16 cellular contexts compared by ENCODE assay signal in the genomic region with DNA sequence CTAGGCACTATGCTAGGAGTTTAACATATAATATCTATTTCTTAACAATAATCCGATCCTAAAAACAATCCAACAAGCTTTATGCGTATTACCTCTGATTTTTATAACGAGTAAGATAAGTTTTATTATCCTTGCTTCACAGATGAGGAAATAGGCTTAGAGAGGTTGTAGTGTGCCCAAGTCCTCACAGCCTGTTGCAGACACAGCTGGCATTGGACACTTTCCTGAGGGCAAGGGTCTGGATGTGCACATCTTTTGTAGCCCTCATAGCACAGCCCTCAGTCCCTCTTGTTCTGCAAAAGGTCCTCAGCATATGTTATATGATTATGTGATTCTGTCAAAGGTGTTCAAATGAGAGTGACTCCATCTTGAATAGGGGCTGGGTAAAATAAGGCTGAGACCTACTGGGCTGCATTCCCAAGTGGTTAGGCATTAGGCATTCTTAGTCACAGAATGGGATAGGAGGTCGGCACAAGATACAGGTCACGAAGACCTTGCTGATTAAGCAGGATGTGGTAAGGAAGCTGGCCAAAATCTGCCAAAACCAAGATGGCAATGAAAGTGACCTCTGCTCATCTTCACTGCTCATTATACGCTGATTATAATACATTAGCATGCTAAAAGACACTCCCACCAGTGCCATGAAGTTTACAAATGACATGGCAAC.
DNase-seq lines count a peak whose midpoint lies in the region; TF ChIP-seq lines count a peak whose summit lies in the region.
"Had no signal": no experiment of that assay in that cellular context is flagged by ENCODE, and none has a peak within 500 bp of the region (broad histone marks: within the 10 kb centered on the region; RNA-seq: fewer than 3 reads in every experiment).

No MANE protein-coding gene starts in this region.

- H4K12ac ChIP-seq in trophoblast cell (ENCODE audit: low read depth, low read length), result no peak overlapping the region

- no peak overlapping the region for H3K4me2 ChIP-seq in trophoblast cell (ENCODE audit: low read length)
- H3K4me2 ChIP-seq: BLaER1 had no signal

- peaks cover 27 to 34% of the 10 kb centered on the region in 2 experiments for H3K4me1 ChIP-seq in trophoblast cell (ENCODE audit: control insufficient read depth in 1 of 2, insufficient read depth in 2 of 2, low read length in 2 of 2)
- peaks cover 3% of the 10 kb centered on the region for H3K4me1 ChIP-seq in endodermal cell (ENCODE audit: control insufficient read depth, insufficient read depth, low read length)
- H3K4me1 ChIP-seq: BLaER1, parathyroid adenoma had no signal

- no peak overlapping the region for H2AK5ac ChIP-seq in trophoblast cell (ENCODE audit: low read length)

- no peak overlapping the region for H3K4me3 Mint-ChIP-seq in endodermal cell
- H3K4me3 Mint-ChIP-seq: activated CD8-positive, alpha-beta T cell treated with anti-CD3 and anti-CD28 coated beads for 36 hours; effector memory CD8-positive, alpha-beta T cell had no signal

- H4K91ac ChIP-seq in trophoblast cell (ENCODE audit: low read depth, low read length), result peak overlapping the region; percentile 2

- H3K23ac ChIP-seq in trophoblast cell (ENCODE audit: low read length), result no peak overlapping the region

- no peak overlapping the region for H2BK5ac ChIP-seq in trophoblast cell (ENCODE audit: low read depth, low read length, poor library complexity)

- H3K4ac ChIP-seq in trophoblast cell (ENCODE audit: low read depth, low read length), result no peak overlapping the region

- peaks cover 2% of the 10 kb centered on the region for H3K9me3 ChIP-seq in trophoblast cell (ENCODE audit: insufficient read depth, low read depth, low read length)
- peaks cover 22% of the 10 kb centered on the region for H3K9me3 ChIP-seq in endodermal cell (ENCODE audit: control insufficient read depth, low read length)
- H3K9me3 ChIP-seq: gastroesophageal sphincter had no signal

- H3K4me3 ChIP-seq in epithelial cell of esophagus (ENCODE audit: low read length) (no peak overlapping the region), trophoblast cell (ENCODE audit: low read depth, low read length) (no peak overlapping the region), endodermal cell (ENCODE audit: low read length) (no peak overlapping the region)
- H3K4me3 ChIP-seq: BLaER1, gastroesophageal sphincter had no signal

- H2AFZ ChIP-seq in trophoblast cell (ENCODE audit: insufficient read depth, low read length, poor library complexity), result no peak overlapping the region
- H2AFZ ChIP-seq: parathyroid adenoma had no signal

- H3K27ac Mint-ChIP-seq in endodermal cell, result no peak overlapping the region
- H3K27ac Mint-ChIP-seq: activated CD8-positive, alpha-beta T cell treated with anti-CD3 and anti-CD28 coated beads for 36 hours; effector memory CD8-positive, alpha-beta T cell had no signal

- peaks cover 4% of the 10 kb centered on the region for H3K79me2 ChIP-seq in trophoblast cell (ENCODE audit: control insufficient read depth, insufficient read depth, low read length, poor library complexity)
- H3K79me2 ChIP-seq: parathyroid adenoma had no signal

- H2BK12ac ChIP-seq in trophoblast cell (ENCODE audit: low read length), result peak overlapping the region; percentile 1

- peak; percentile 58 for DNase-seq in GM04504 (ENCODE audit: low read depth)
- DNase-seq in RKO (ENCODE audit: low spot score), result peak; percentile 70
- peak; percentile 88 for DNase-seq in epithelial cell of esophagus (ENCODE audit: low read depth)
- DNase-seq in trophoblast cell, result peak; percentile 61 to 80
- DNase-seq in activated T-cell treated with anti-CD3 and anti-CD28 coated beads, Interleukin-2, amount 50 U/mL, for 1 hour, result no peak
- no peak for DNase-seq in SIG-M5 (lab: John Stamatoyannopoulos, UW)
- DNase-seq in endodermal cell, result no peak
- no peak for DNase-seq in NCI-H2227 (lab: John Stamatoyannopoulos, UW; ENCODE audit: unreplicated experiment)
- DNase-seq: activated CD8-positive, alpha-beta T cell treated with anti-CD3 and anti-CD28 coated beads for 36 hours; activated gamma-delta T cell; effector memory CD8-positive, alpha-beta T cell; NCI-H2081 treated with DMSO at 0.1 percent for 48 hours; SHP77 treated with DMSO at 0.1 percent for 48 hours had no signal

- H3K18ac ChIP-seq in trophoblast cell (ENCODE audit: low read length), result no peak overlapping the region

- H3K9ac ChIP-seq in trophoblast cell (ENCODE audit: low read length) (no peak overlapping the region), endodermal cell (ENCODE audit: extremely low read depth, low read length, poor library complexity, severe bottlenecking) (no peak overlapping the region)
- H3K9ac ChIP-seq: BLaER1, parathyroid adenoma had no signal

- peaks cover 33% of the 10 kb centered on the region for H3K9me3 Mint-ChIP-seq in endodermal cell

- H3K27ac ChIP-seq in trophoblast cell (ENCODE audit: low read depth, low read length) (peak overlapping the region; percentile 2), endodermal cell (ENCODE audit: low read depth, low read length) (no peak overlapping the region)
- H3K27ac ChIP-seq: BLaER1, gastroesophageal sphincter, parathyroid adenoma had no signal

- WGBS in trophoblast cell (ENCODE audit: extremely low coverage, insufficient coverage, insufficient read length), result no CpG with 5 or more reads among the region's 6 CpGs
- WGBS in endodermal cell (ENCODE audit: insufficient coverage in 1 of 2, insufficient read length in 1 of 2), 2 experiments, result 81 to 94% methylated on average over 2 to 6 of the region's 6 CpGs

- no peak overlapping the region for H2BK120ac ChIP-seq in trophoblast cell (ENCODE audit: insufficient read depth, low read length, poor library complexity)

- peaks cover 16% of the 10 kb centered on the region for H3K4me1 Mint-ChIP-seq in endodermal cell

- H3K36me3 Mint-ChIP-seq in endodermal cell (ENCODE audit: low read depth), result peaks cover 5% of the 10 kb centered on the region

- no peaks in the 10 kb centered on the region for H3K27me3 Mint-ChIP-seq in endodermal cell (ENCODE audit: insufficient read depth)

- no peaks in the 10 kb centered on the region for H3K27me3 ChIP-seq in trophoblast cell (ENCODE audit: insufficient read depth, low read length)
- no peaks in the 10 kb centered on the region for H3K27me3 ChIP-seq in endodermal cell (ENCODE audit: control insufficient read depth, insufficient read depth, low read length, poor library complexity, severe bottlenecking)
- H3K27me3 ChIP-seq: BLaER1, gastroesophageal sphincter had no signal

- H4K8ac ChIP-seq in trophoblast cell (ENCODE audit: low read depth, low read length), result no peak overlapping the region

- no peaks in the 10 kb centered on the region for H3K36me3 ChIP-seq in trophoblast cell (ENCODE audit: control insufficient read depth in 1 of 2, insufficient read depth in 2 of 2, low read length in 2 of 2)
- H3K36me3 ChIP-seq in endodermal cell (ENCODE audit: control insufficient read depth, insufficient read depth, low read length), result no peaks in the 10 kb centered on the region
- H3K36me3 ChIP-seq: BLaER1, gastroesophageal sphincter had no signal

- no peak for TF ChIP-seq CTCF in epithelial cell of esophagus (IDR thresholded peaks at IDR 0.05; ENCODE audit: insufficient read depth, low read depth, low read length, missing control alignments)
- TF ChIP-seq CTCF in endodermal cell (conservative IDR thresholded peaks at IDR 0.05), result no peak

- H3K79me1 ChIP-seq in trophoblast cell (ENCODE audit: low read length), result peaks cover 18% of the 10 kb centered on the region

- peak overlapping the region; percentile 4 for H3K14ac ChIP-seq in trophoblast cell (ENCODE audit: low read length)

Comparison
In these comparisons a context has a peak if more than half of its experiments do, and no peak if none do; other contexts are left out.
1. DNase-seq: peak in GM04504 (single experiment), RKO (single experiment), epithelial cell of esophagus (single experiment) and trophoblast cell (2 of 2); none in activated T-cell treated with anti-CD3 and anti-CD28 coated beads, Interleukin-2, amount 50 U/mL, for 1 hour (single experiment), SIG-M5 (single experiment), endodermal cell (single experiment) and NCI-H2227 (single experiment).